ENCODE assay signal across 29 cellular contexts in genomic region chr3:33592999-33593398, GRCh38.
"Had no signal": no experiment of that assay in that cellular context is flagged by ENCODE, and none has a peak within 500 bp of the region (broad histone marks: within the 10 kb centered on the region; RNA-seq: fewer than 3 reads in every experiment).

No MANE protein-coding gene starts in this region.

- H3K27me3 ChIP-seq: brain microvascular endothelial cell, colonic mucosa had no signal

- DNase-seq: activated B cell treated with CpG ODN at 0.5 μM for 24 hours; activated CD4-positive, alpha-beta T cell treated with anti-CD3 and anti-CD28 coated beads for 48 hours; activated CD4-positive, alpha-beta T cell treated with anti-CD3 and anti-CD28 coated beads, Interleukin-2, amount 50 U/mL, for 1 hour; activated CD4-positive, alpha-beta T cell treated with anti-CD3 and anti-CD28 coated beads, Interleukin-2, amount 50 U/mL, for 48 hours; activated CD8-positive, alpha-beta memory T cell treated with anti-CD3 and anti-CD28 coated beads for 24 hours; activated CD8-positive, alpha-beta T cell treated with anti-CD3 and anti-CD28 coated beads for 36 hours; activated effector memory CD4-positive, alpha-beta T cell treated with Interleukin-2 at 50 U/mL for 16 hours; activated gamma-delta T cell treated with Interleukin-2 at 50 U/mL for 16 hours; activated naive CD4-positive, alpha-beta T cell treated with anti-CD3 and anti-CD28 coated beads, Interleukin-2, amount 50 U/mL, for 16 hours; activated naive CD4-positive, alpha-beta T cell treated with Interleukin-2 at 50 U/mL for 16 hours; activated T-cell treated with anti-CD3 and anti-CD28 coated beads, Interleukin-2, amount 50 U/mL, for 4 hours; amniotic stem cell; anterior cingulate cortex; brain microvascular endothelial cell; central memory CD4-positive, alpha-beta T cell; cerebellar nuclear complex; colonic mucosa; effector CD8-positive, alpha-beta T cell; foreskin fibroblast; head of caudate nucleus; T-helper 17 cell; T1000; WERI-Rb-1 had no signal

- H3K27ac Mint-ChIP-seq: activated B cell treated with CpG ODN at 0.5 μM for 24 hours; activated CD8-positive, alpha-beta T cell treated with anti-CD3 and anti-CD28 coated beads for 36 hours; activated naive CD8-positive, alpha-beta T cell; activated T-helper 17 cell treated with anti-CD3 and anti-CD28 coated beads, Interleukin-2, amount 50 U/mL, for 72 hours; T-helper 17 cell; T-helper 2 cell treated with Interferon-gamma antibody and Interleukin-4, amounts not matched to agents 5 μg/mL and 100 μg/mL, for 36 hours had no signal

- ATAC-seq: activated CD4-positive, CD25-positive, alpha-beta regulatory T cell treated with anti-CD3 and anti-CD28 coated beads, Interleukin-2, amount 50 U/mL, for 24 hours; activated CD8-positive, alpha-beta T cell treated with anti-CD3 and anti-CD28 coated beads for 36 hours; activated T-cell treated with anti-CD3 and anti-CD28 coated beads, Interleukin-2, amount 50 U/mL, for 4 hours; activated T-helper 17 cell treated with anti-CD3 and anti-CD28 coated beads, Interleukin-2, amount 50 U/mL, for 72 hours; esophagus mucosa; T-helper 17 cell had no signal

- H3K4me1 Mint-ChIP-seq: activated B cell treated with CpG ODN at 0.5 μM for 24 hours had no signal

- H3K4me1 ChIP-seq: colonic mucosa had no signal

- H3K36me3 ChIP-seq: brain microvascular endothelial cell, colonic mucosa had no signal

- H3K9me3 ChIP-seq: colonic mucosa had no signal

- H3K27me3 Mint-ChIP-seq: activated B cell treated with CpG ODN at 0.5 μM for 24 hours; activated CD8-positive, alpha-beta T cell treated with anti-CD3 and anti-CD28 coated beads for 36 hours; activated naive CD8-positive, alpha-beta T cell; activated T-helper 17 cell treated with anti-CD3 and anti-CD28 coated beads, Interleukin-2, amount 50 U/mL, for 72 hours; T-helper 17 cell had no signal

- H3K27ac ChIP-seq: brain microvascular endothelial cell, colonic mucosa, epithelial cell of prostate, WERI-Rb-1 had no signal

- H3K4me3 Mint-ChIP-seq: activated B cell treated with CpG ODN at 0.5 μM for 24 hours; activated CD8-positive, alpha-beta T cell treated with anti-CD3 and anti-CD28 coated beads for 36 hours; activated naive CD8-positive, alpha-beta T cell; activated T-cell treated with anti-CD3 and anti-CD28 coated beads, Interleukin-2, amount 50 U/mL, for 4 hours; activated T-helper 17 cell treated with anti-CD3 and anti-CD28 coated beads, Interleukin-2, amount 50 U/mL, for 72 hours; T-helper 17 cell; T-helper 2 cell treated with Interferon-gamma antibody and Interleukin-4, amounts not matched to agents 5 μg/mL and 100 μg/mL, for 36 hours had no signal

- H3K9me3 Mint-ChIP-seq: activated B cell treated with CpG ODN at 0.5 μM for 24 hours; activated CD8-positive, alpha-beta T cell treated with anti-CD3 and anti-CD28 coated beads for 36 hours; activated T-cell treated with anti-CD3 and anti-CD28 coated beads, Interleukin-2, amount 50 U/mL, for 4 hours; activated T-helper 17 cell treated with anti-CD3 and anti-CD28 coated beads, Interleukin-2, amount 50 U/mL, for 72 hours; T-helper 2 cell treated with Interferon-gamma antibody and Interleukin-4, amounts not matched to agents 5 μg/mL and 100 μg/mL, for 36 hours had no signal

- H3K4me3 ChIP-seq: colonic mucosa had no signal
